ENCODE assay signal across 15 cellular contexts in genomic region chr17:48506246-48506645, GRCh38. TPM values are rescaled to one million over a fixed set of nuclear protein-coding genes. Genes with fewer than 3 reads are reported as not detected.
DNase-seq lines count a peak whose midpoint lies in the region; ATAC-seq and TF ChIP-seq lines count a peak whose summit lies in the region.
"Had no signal": no experiment of that assay in that cellular context is flagged by ENCODE, and none has a peak within 500 bp of the region (broad histone marks: within the 10 kb centered on the region; RNA-seq: fewer than 3 reads in every experiment).

No MANE protein-coding gene starts in this region.

- H2AFZ ChIP-seq in PC-3 (ENCODE audit: low read length), result no peak overlapping the region

- H3K9me2 ChIP-seq in PC-3 (replicated peaks; ENCODE audit: low read length), result no peaks in the 10 kb centered on the region

- BruUV-seq in PC-3 (replicated peaks; lab: Mats Ljungman, UMichigan), result no TSS peak

- H3K27me3 ChIP-seq in PC-3 (ENCODE audit: low read length), result no peaks in the 10 kb centered on the region

- peaks cover 19% of the 10 kb centered on the region for H3K27me3 Mint-ChIP-seq in stimulated activated naive CD8-positive, alpha-beta T cell treated with anti-CD3 and anti-CD28 coated beads, Interleukin-15, Interleukin-2, amounts not matched to agents 100 ng/mL and 50 ng/mL, for 24 hours
- peaks cover 2% of the 10 kb centered on the region for H3K27me3 Mint-ChIP-seq in endothelial cell (ENCODE audit: unreplicated experiment)

- no peaks in the 10 kb centered on the region for H3K36me3 Mint-ChIP-seq in stimulated activated naive CD8-positive, alpha-beta T cell treated with anti-CD3 and anti-CD28 coated beads, Interleukin-15, Interleukin-2, amounts not matched to agents 100 ng/mL and 50 ng/mL, for 24 hours (ENCODE audit: low read depth)
- H3K36me3 Mint-ChIP-seq in endothelial cell (ENCODE audit: low read depth, unreplicated experiment), result no peaks in the 10 kb centered on the region

- POLR2A ChIA-PET in PC-3 (lab: Charles Lee; ENCODE audit: unreplicated experiment), result interaction anchor here (0.6 kb wide), 3 partner anchors 120 to 187 kb away, joined by 3 to 20 read pairs (median 4); partner anchors contain the start of gene HOXB9

- no peaks in the 10 kb centered on the region for H3K36me3 ChIP-seq in PC-3 (ENCODE audit: low read depth, low read length)
- H3K36me3 ChIP-seq: BE2C, tibial nerve had no signal

- no peak for ATAC-seq in stimulated activated naive CD8-positive, alpha-beta T cell treated with anti-CD3 and anti-CD28 coated beads, Interleukin-15, Interleukin-2, amounts not matched to agents 100 U/mL and 50 U/mL, for 24 hours
- peak; percentile 3; the same call in 1 of the 2 replicates for ATAC-seq in PC-3
- no peak for ATAC-seq in GM21786 (IDR thresholded peaks at IDR 0.05; ENCODE audit: unreplicated experiment)

- peak overlapping the region; percentile 88 for H3K27ac ChIP-seq in PC-3 (ENCODE audit: low read length)
- H3K27ac ChIP-seq: tibial nerve, VCaP had no signal

- CTCF ChIA-PET in PC-3 (lab: Charles Lee), result interaction anchor here (0.5 to 1.3 kb wide), 6 partner anchors 9 to 244 kb away, joined by 3 to 8 read pairs (median 3); no protein-coding TSS in a partner anchor

- TF ChIP-seq CTCF in PC-3 (conservative IDR thresholded peaks at IDR 0.05; ENCODE audit: low read depth, low read length) (peak; percentile 51), endothelial cell (IDR thresholded peaks at IDR 0.05; ENCODE audit: unreplicated experiment) (peak; percentile 14)

- H3K4me2 ChIP-seq in PC-3 (ENCODE audit: low read length), result peak overlapping the region; percentile 9; the same call in 1 of the 2 replicates

- peak overlapping the region; percentile 3 for H3K4me3 Mint-ChIP-seq in stimulated activated naive CD8-positive, alpha-beta T cell treated with anti-CD3 and anti-CD28 coated beads, Interleukin-15, Interleukin-2, amounts not matched to agents 100 ng/mL and 50 ng/mL, for 24 hours
- no peak overlapping the region for H3K4me3 Mint-ChIP-seq in endothelial cell (ENCODE audit: unreplicated experiment)
- H3K4me3 Mint-ChIP-seq: nephron had no signal

- no peak for DNase-seq in stimulated activated naive CD8-positive, alpha-beta T cell treated with anti-CD3 and anti-CD28 coated beads, Interleukin-15, Interleukin-2, amounts not matched to agents 100 U/mL and 50 U/mL, for 24 hours
- DNase-seq in PC-3, result no peak
- no peak for DNase-seq in endothelial cell (ENCODE audit: low spot score)
- no peak for DNase-seq in NCI-H2196 (lab: John Stamatoyannopoulos, UW; ENCODE audit: unreplicated experiment)
- DNase-seq in NCI-H2171 (lab: John Stamatoyannopoulos, UW), result no peak
- no peak for DNase-seq in posterior vena cava (ENCODE audit: low spot score)
- DNase-seq: BE2C, hippocampal formation, NCI-H82 had no signal

- no peak overlapping the region for H3K4me3 ChIP-seq in PC-3 (ENCODE audit: low read length)
- H3K4me3 ChIP-seq: tibial nerve had no signal

- intact Hi-C loops in PC-3 (cut with micrococcal nuclease), result no loop called here
- intact Hi-C loops in posterior vena cava (cut with DNase I), result no loop called here

- no peaks in the 10 kb centered on the region for H3F3A ChIP-seq in PC-3 (ENCODE audit: low read length, unreplicated experiment)

- no peak overlapping the region; the same call in 1 of the 2 replicates for H3K9ac ChIP-seq in PC-3 (ENCODE audit: low read length)

- peaks cover 27% of the 10 kb centered on the region for H3K4me1 Mint-ChIP-seq in stimulated activated naive CD8-positive, alpha-beta T cell treated with anti-CD3 and anti-CD28 coated beads, Interleukin-15, Interleukin-2, amounts not matched to agents 100 ng/mL and 50 ng/mL, for 24 hours (ENCODE audit: low read depth)
- H3K4me1 Mint-ChIP-seq in endothelial cell (ENCODE audit: unreplicated experiment), result no peaks in the 10 kb centered on the region

- H3K9me3 ChIP-seq in PC-3 (ENCODE audit: low read length), result no peaks in the 10 kb centered on the region
- H3K9me3 ChIP-seq: BE2C, tibial nerve had no signal

- peak overlapping the region; percentile 61 for H3K27ac Mint-ChIP-seq in stimulated activated naive CD8-positive, alpha-beta T cell treated with anti-CD3 and anti-CD28 coated beads, Interleukin-15, Interleukin-2, amounts not matched to agents 100 ng/mL and 50 ng/mL, for 24 hours
- no peak overlapping the region for H3K27ac Mint-ChIP-seq in endothelial cell (ENCODE audit: unreplicated experiment)
- H3K27ac Mint-ChIP-seq: nephron had no signal

- no peaks in the 10 kb centered on the region for H3K9me3 Mint-ChIP-seq in stimulated activated naive CD8-positive, alpha-beta T cell treated with anti-CD3 and anti-CD28 coated beads, Interleukin-15, Interleukin-2, amounts not matched to agents 100 ng/mL and 50 ng/mL, for 24 hours
- H3K9me3 Mint-ChIP-seq in endothelial cell (ENCODE audit: unreplicated experiment), result no peaks in the 10 kb centered on the region
- H3K9me3 Mint-ChIP-seq: nephron had no signal

- peaks cover 40% of the 10 kb centered on the region for H3K4me1 ChIP-seq in PC-3 (ENCODE audit: insufficient read depth, low read length)
- H3K4me1 ChIP-seq: BE2C, tibial nerve had no signal

- H4K20me1 ChIP-seq in PC-3 (ENCODE audit: low read length), result no peaks in the 10 kb centered on the region

- no peaks in the 10 kb centered on the region for H3K79me2 ChIP-seq in PC-3 (ENCODE audit: low read length)

RNA-seq across cellular contexts. Expression of gene HOXB1, which starts 24.6 kb away (rescaled TPM):
- not detected in 2 replicates for total RNA-seq in PC-3 (2014; rRNA removed)
- not detected for total RNA-seq in endothelial cell (ENCODE audit: unreplicated experiment)
- not detected for total RNA-seq in posterior vena cava
- total RNA-seq: SK-MEL-5, tibial nerve had no signal

RNA-seq across cellular contexts. Expression of gene HOXB2, which starts 38.7 kb away (rescaled TPM):
- total RNA-seq in PC-3 (2014; rRNA removed), result 1.1 TPM in 1 of 2 replicates, not detected in the other
- total RNA-seq in endothelial cell (ENCODE audit: unreplicated experiment), result 5.6 TPM
- total RNA-seq in posterior vena cava, result 10 to 100 TPM; 18.9 to 22.3 TPM
- total RNA-seq: SK-MEL-5 had no signal
